1 cellular context compared by ENCODE assay signal in the genomic region with DNA sequence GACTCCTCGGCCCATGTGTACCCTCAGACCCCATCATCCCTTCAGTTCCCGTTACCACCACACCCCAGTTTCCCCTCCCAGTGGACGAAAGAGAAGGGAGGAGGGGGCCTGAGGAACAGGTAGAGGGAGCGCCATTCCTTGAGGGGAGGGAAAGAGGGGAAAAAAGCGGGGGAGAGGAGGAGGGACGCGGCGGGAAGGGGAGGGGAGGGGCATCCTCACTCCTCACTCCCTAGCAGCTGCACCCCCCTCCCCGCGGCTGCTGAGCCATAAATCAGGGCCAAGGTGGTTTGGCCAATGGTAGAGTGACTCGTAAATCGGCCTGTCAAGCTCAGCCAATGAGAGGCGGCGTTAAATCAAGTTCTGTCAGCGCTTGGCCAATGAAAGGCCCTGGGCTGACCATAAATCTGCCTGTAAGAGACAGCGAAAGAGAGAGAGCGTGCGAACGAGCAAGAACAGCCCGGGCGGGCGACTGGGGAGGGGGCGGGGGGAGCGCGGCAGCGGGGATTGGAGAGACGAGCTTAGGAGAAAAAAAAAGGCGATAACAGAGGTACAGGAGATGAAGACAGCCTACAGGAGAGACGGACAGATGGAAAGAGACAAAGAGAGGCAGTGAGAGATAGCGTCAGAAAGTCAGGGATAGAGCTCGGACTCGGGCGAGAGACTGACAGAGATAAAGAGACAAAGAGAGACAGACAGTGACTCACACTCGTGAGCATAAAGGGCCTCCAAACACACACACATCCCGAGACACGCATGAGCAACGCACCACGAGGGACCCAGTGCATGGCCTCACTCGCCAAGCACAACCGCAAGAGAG.
TF ChIP-seq lines count a peak whose summit lies in the region.

No MANE protein-coding gene starts in this region.

TF ChIP-seq in GM12878, 131 proteins besides CTCF, POLR2A, EP300 and RAD21 (continued from another document):
- TF ChIP-seq BCLAF1 (IDR thresholded peaks at IDR 0.05): no peak
- no peak for TF ChIP-seq HCFC1 (IDR thresholded peaks at IDR 0.05; ENCODE audit: low read length)
- TF ChIP-seq, protein P1, sequence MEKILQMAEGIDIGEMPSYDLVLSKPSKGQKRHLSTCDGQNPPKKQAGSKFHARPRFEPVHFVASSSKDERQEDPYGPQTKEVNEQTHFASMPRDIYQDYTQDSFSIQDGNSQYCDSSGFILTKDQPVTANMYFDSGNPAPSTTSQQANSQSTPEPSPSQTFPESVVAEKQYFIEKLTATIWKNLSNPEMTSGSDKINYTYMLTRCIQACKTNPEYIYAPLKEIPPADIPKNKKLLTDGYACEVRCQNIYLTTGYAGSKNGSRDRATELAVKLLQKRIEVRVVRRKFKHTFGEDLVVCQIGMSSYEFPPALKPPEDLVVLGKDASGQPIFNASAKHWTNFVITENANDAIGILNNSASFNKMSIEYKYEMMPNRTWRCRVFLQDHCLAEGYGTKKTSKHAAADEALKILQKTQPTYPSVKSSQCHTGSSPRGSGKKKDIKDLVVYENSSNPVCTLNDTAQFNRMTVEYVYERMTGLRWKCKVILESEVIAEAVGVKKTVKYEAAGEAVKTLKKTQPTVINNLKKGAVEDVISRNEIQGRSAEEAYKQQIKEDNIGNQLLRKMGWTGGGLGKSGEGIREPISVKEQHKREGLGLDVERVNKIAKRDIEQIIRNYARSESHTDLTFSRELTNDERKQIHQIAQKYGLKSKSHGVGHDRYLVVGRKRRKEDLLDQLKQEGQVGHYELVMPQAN (conservative IDR thresholded peaks at IDR 0.05): no peak
- TF ChIP-seq MEF2A (IDR thresholded peaks at IDR 0.05; ENCODE audit: insufficient read depth, low read depth, low read length): no peak
- TF ChIP-seq BRCA1 (IDR thresholded peaks at IDR 0.05; ENCODE audit: low read depth, low read length): no peak
- TF ChIP-seq, protein P2, sequence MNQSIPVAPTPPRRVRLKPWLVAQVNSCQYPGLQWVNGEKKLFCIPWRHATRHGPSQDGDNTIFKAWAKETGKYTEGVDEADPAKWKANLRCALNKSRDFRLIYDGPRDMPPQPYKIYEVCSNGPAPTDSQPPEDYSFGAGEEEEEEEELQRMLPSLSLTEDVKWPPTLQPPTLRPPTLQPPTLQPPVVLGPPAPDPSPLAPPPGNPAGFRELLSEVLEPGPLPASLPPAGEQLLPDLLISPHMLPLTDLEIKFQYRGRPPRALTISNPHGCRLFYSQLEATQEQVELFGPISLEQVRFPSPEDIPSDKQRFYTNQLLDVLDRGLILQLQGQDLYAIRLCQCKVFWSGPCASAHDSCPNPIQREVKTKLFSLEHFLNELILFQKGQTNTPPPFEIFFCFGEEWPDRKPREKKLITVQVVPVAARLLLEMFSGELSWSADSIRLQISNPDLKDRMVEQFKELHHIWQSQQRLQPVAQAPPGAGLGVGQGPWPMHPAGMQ (IDR thresholded peaks at IDR 0.05; ENCODE audit: borderline replicate concordance): no peak
- TF ChIP-seq ZSCAN29 (IDR thresholded peaks at IDR 0.05): no peak
- TF ChIP-seq NR2C2 (IDR thresholded peaks at IDR 0.05; ENCODE audit: borderline replicate concordance, control insufficient read depth, insufficient read length, low read depth): no peak
- TF ChIP-seq, protein P3, sequence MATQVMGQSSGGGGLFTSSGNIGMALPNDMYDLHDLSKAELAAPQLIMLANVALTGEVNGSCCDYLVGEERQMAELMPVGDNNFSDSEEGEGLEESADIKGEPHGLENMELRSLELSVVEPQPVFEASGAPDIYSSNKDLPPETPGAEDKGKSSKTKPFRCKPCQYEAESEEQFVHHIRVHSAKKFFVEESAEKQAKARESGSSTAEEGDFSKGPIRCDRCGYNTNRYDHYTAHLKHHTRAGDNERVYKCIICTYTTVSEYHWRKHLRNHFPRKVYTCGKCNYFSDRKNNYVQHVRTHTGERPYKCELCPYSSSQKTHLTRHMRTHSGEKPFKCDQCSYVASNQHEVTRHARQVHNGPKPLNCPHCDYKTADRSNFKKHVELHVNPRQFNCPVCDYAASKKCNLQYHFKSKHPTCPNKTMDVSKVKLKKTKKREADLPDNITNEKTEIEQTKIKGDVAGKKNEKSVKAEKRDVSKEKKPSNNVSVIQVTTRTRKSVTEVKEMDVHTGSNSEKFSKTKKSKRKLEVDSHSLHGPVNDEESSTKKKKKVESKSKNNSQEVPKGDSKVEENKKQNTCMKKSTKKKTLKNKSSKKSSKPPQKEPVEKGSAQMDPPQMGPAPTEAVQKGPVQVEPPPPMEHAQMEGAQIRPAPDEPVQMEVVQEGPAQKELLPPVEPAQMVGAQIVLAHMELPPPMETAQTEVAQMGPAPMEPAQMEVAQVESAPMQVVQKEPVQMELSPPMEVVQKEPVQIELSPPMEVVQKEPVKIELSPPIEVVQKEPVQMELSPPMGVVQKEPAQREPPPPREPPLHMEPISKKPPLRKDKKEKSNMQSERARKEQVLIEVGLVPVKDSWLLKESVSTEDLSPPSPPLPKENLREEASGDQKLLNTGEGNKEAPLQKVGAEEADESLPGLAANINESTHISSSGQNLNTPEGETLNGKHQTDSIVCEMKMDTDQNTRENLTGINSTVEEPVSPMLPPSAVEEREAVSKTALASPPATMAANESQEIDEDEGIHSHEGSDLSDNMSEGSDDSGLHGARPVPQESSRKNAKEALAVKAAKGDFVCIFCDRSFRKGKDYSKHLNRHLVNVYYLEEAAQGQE (IDR thresholded peaks at IDR 0.05; ENCODE audit: low read depth, low read length): no peak
- TF ChIP-seq ZZZ3 (IDR thresholded peaks at IDR 0.05; ENCODE audit: control insufficient read depth, insufficient read length, low read depth): no peak
- TF ChIP-seq IRF4 (IDR thresholded peaks at IDR 0.05; ENCODE audit: low read depth, low read length): 0 out of 2 replicates have a peak, but pooled peaks have one; percentile 25
- no peak for TF ChIP-seq FOXK2 (IDR thresholded peaks at IDR 0.05)
- no peak; the same call in 1 of the 2 replicates for TF ChIP-seq MTA3 (IDR thresholded peaks at IDR 0.05; ENCODE audit: borderline replicate concordance, low read length)
- TF ChIP-seq, protein P4, sequence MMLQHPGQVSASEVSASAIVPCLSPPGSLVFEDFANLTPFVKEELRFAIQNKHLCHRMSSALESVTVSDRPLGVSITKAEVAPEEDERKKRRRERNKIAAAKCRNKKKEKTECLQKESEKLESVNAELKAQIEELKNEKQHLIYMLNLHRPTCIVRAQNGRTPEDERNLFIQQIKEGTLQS (IDR thresholded peaks at IDR 0.05; ENCODE audit: borderline replicate concordance, extremely low read depth, low read depth, low read length): no peak
- TF ChIP-seq BHLHE40 (IDR thresholded peaks at IDR 0.05; ENCODE audit: borderline replicate concordance in 1 of 2, low read depth in 2 of 2, low read length in 1 of 2): peak; percentile 42 to 56; a peak in 3 of 4 replicates
- TF ChIP-seq, protein P5, sequence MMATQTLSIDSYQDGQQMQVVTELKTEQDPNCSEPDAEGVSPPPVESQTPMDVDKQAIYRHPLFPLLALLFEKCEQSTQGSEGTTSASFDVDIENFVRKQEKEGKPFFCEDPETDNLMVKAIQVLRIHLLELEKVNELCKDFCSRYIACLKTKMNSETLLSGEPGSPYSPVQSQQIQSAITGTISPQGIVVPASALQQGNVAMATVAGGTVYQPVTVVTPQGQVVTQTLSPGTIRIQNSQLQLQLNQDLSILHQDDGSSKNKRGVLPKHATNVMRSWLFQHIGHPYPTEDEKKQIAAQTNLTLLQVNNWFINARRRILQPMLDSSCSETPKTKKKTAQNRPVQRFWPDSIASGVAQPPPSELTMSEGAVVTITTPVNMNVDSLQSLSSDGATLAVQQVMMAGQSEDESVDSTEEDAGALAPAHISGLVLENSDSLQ (IDR thresholded peaks at IDR 0.05): peak; percentile 97
- TF ChIP-seq IKZF1 (conservative IDR thresholded peaks at IDR 0.05): peak; percentile 48; the same call in 1 of the 2 replicates
- TF ChIP-seq RCOR1 (conservative IDR thresholded peaks at IDR 0.05; ENCODE audit: low read depth, low read length): 0 out of 2 replicates have a peak, but pooled peaks have one; percentile 67
- TF ChIP-seq KAT2A (conservative IDR thresholded peaks at IDR 0.05; ENCODE audit: control insufficient read depth, low read depth, low read length): no peak
